In genomic region chr5:37668524-37669047, GRCh38 we compare ENCODE assay signal across 8 cellular contexts.
A peak's percentile ranks its signal among the peaks of the same experiment; 100 is the strongest.
DNase-seq lines count a peak whose midpoint lies in the region.

No MANE protein-coding gene starts in this region.

- DNase-seq in DMS 273 treated with DMSO at 0.1 percent for 48 hours (lab: John Stamatoyannopoulos, UW) = peak; percentile 44
- DNase-seq in NCI-H2107 (lab: John Stamatoyannopoulos, UW) = peak; percentile 51
- peak; percentile 92 for DNase-seq in dedifferentiated amniotic fluid mesenchymal stem cell (ENCODE audit: extremely low spot score)
- no peak for DNase-seq in epidermal melanocyte (ENCODE audit: insufficient read length, low spot score)
- no peak for DNase-seq in stimulated activated CD4-positive, alpha-beta T cell treated with anti-CD3 and anti-CD28 coated beads, Interleukin-4, amount 100 ng/mL, for 24 hours
- DNase-seq in DMS114 treated with DMSO at 0.1 percent for 48 hours (lab: John Stamatoyannopoulos, UW; ENCODE audit: unreplicated experiment) = no peak
- no peak for DNase-seq in cortex of kidney (lab: John Stamatoyannopoulos, UW)

- H3K27me3 ChIP-seq in muscle layer of colon (ENCODE audit: control insufficient read depth in 1 of 2, insufficient read depth in 2 of 2, low read length in 2 of 2) = no peaks in the 10 kb centered on the region

- no peak overlapping the region for H3K4me3 ChIP-seq in muscle layer of colon (ENCODE audit: low read depth in 1 of 2, low read length in 2 of 2)

- no peaks in the 10 kb centered on the region for H3K9me3 ChIP-seq in muscle layer of colon (ENCODE audit: low read length)

- no peak overlapping the region for H3K9ac ChIP-seq in muscle layer of colon (ENCODE audit: low read length)

- H3K36me3 ChIP-seq in muscle layer of colon (ENCODE audit: insufficient read depth, low read length) = no peaks in the 10 kb centered on the region

- peaks cover 44% of the 10 kb centered on the region for H3K4me1 ChIP-seq in muscle layer of colon (ENCODE audit: insufficient read depth, low read length)

- H3K27ac ChIP-seq in muscle layer of colon (ENCODE audit: low read depth, low read length) = peak overlapping the region; percentile 63

Comparison
In these comparisons a context has a peak if more than half of its experiments do, and no peak if none do; other contexts are left out.
1. DNase-seq: peak in DMS 273 treated with DMSO at 0.1 percent for 48 hours (single experiment), NCI-H2107 (single experiment) and dedifferentiated amniotic fluid mesenchymal stem cell (single experiment); none in epidermal melanocyte (single experiment), stimulated activated CD4-positive, alpha-beta T cell treated with anti-CD3 and anti-CD28 coated beads, Interleukin-4, amount 100 ng/mL, for 24 hours (single experiment), DMS114 treated with DMSO at 0.1 percent for 48 hours (single experiment) and cortex of kidney (single experiment).